In the genomic region with DNA sequence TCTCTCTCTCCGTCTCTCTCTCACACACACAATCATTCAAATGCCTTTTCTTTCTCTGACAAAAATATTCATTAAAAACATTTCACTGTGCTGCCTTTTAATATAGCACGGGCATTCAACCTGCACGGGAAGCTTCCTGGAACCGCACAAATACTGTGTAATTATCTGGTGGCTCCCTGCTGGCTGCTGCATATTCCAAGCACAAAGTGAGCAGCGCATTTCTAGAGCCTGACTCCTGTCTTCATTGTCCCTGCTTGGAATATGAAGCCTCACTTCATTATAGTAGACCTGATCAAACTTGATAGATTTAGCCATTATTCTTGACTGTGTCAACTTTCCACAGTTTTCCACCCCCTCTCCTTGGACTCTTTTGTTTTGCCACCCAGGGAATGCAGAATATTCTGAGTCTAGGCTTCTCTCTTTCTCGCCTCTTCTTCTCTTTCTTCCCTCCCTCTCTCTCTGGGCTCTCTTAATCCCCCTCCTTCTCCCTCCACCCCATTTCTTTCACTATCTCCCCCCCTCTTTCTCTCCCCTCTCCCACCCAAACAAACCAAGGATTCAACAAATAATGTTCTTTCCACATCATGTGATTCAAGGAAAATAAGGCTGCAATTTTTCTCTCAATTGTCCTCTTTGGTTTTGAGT, we compare ENCODE assay signal across 23 cellular contexts.
A peak's percentile ranks its signal among the peaks of the same experiment; 100 is the strongest.
DNase-seq lines count a peak whose midpoint lies in the region; ATAC-seq and TF ChIP-seq lines count a peak whose summit lies in the region.
"Had no signal": no experiment of that assay in that cellular context is flagged by ENCODE, and none has a peak within 500 bp of the region (broad histone marks: within the 10 kb centered on the region; RNA-seq: fewer than 3 reads in every experiment).

No MANE protein-coding gene starts in this region.

- H4K20me1 ChIP-seq in GM23338 (replicated peaks; ENCODE audit: insufficient read depth), result no peaks in the 10 kb centered on the region

- peak; percentile 34 for DNase-seq in GM23338 (ENCODE audit: low spot score)
- DNase-seq in NCI-H187 (lab: John Stamatoyannopoulos, UW), result peak; percentile 14 to 27
- DNase-seq in NCI-H748 treated with DMSO at 0.1 percent for 48 hours (lab: John Stamatoyannopoulos, UW), result peak; percentile 61
- DNase-seq in mesendoderm, result peak; percentile 23
- no peak for DNase-seq in WERI-Rb-1
- no peak for DNase-seq in right cardiac atrium
- DNase-seq: activated CD4-positive, alpha-beta T cell treated with anti-CD3 and anti-CD28 coated beads, Interleukin-2, amount 10 ng/mL, durations not matched to agents 24 days and 14 days; activated naive CD8-positive, alpha-beta T cell treated with anti-CD3 and anti-CD28 coated beads for 36 hours; cerebellar nuclear complex; foreskin keratinocyte; GF-D8; GM23248; Karpas-422; NCI-H1436; NCI-H524 treated with DMSO at 0.1 percent for 48 hours; PC-9; SIG-M5; stimulated activated CD4-positive, alpha-beta T cell treated with anti-CD3 and anti-CD28 coated beads, Interleukin-1b, Interleukin-23, amount 100 ng/mL, for 48 hours; stimulated activated naive CD4-positive, alpha-beta T cell; T-helper 1 cell; thyroid gland had no signal

- H3K9me3 ChIP-seq in WERI-Rb-1 (ENCODE audit: severe bottlenecking), result no peaks in the 10 kb centered on the region
- H3K9me3 ChIP-seq in right cardiac atrium (ENCODE audit: control insufficient read depth, low read length), result no peaks in the 10 kb centered on the region
- H3K9me3 ChIP-seq: thyroid gland had no signal

- H3K27me3 ChIP-seq in GM23338 (ENCODE audit: insufficient read depth), result no peaks in the 10 kb centered on the region
- H3K27me3 ChIP-seq in mesendoderm (ENCODE audit: insufficient read depth, low read length, poor library complexity), result no peaks in the 10 kb centered on the region
- no peaks in the 10 kb centered on the region for H3K27me3 ChIP-seq in WERI-Rb-1 (ENCODE audit: insufficient read depth, low read depth, severe bottlenecking)
- no peaks in the 10 kb centered on the region for H3K27me3 ChIP-seq in right cardiac atrium (ENCODE audit: control insufficient read depth, insufficient read depth)
- H3K27me3 ChIP-seq: foreskin keratinocyte, thyroid gland had no signal

- H3K4ac ChIP-seq in mesendoderm (ENCODE audit: low read depth, low read length), result no peak overlapping the region

- no peak overlapping the region for H3K23ac ChIP-seq in mesendoderm (ENCODE audit: low read length)

- H3K4me2 ChIP-seq in GM23338 (peak overlapping the region; percentile 63), mesendoderm (ENCODE audit: low read length) (no peak overlapping the region)
- H3K4me2 ChIP-seq: PC-9 had no signal

- H3K9me2 ChIP-seq in GM23338 (ENCODE audit: insufficient read depth), result no peaks in the 10 kb centered on the region

- no peak overlapping the region for H3K9ac ChIP-seq in mesendoderm (ENCODE audit: low read length)
- H3K9ac ChIP-seq: GM23248 had no signal

- H2AK5ac ChIP-seq in mesendoderm (ENCODE audit: low read length), result no peak overlapping the region

- peak overlapping the region; percentile 79 for H3K27ac Mint-ChIP-seq in GM23338
- H3K27ac Mint-ChIP-seq: activated CD4-positive, alpha-beta T cell treated with anti-CD3 and anti-CD28 coated beads, Interleukin-2, amount 10 ng/mL, durations not matched to agents 24 days and 14 days; activated naive CD8-positive, alpha-beta T cell treated with anti-CD3 and anti-CD28 coated beads for 36 hours had no signal

- no peak overlapping the region for H2BK120ac ChIP-seq in mesendoderm (ENCODE audit: low read depth, low read length)

- H3K9me3 Mint-ChIP-seq in GM23338, result no peaks in the 10 kb centered on the region
- H3K9me3 Mint-ChIP-seq: activated CD4-positive, alpha-beta T cell treated with anti-CD3 and anti-CD28 coated beads, Interleukin-2, amount 10 ng/mL, durations not matched to agents 24 days and 14 days; activated naive CD8-positive, alpha-beta T cell treated with anti-CD3 and anti-CD28 coated beads for 36 hours had no signal

- ATAC-seq in GM23338 (peak; percentile 78), GM21360 (IDR thresholded peaks at IDR 0.05; ENCODE audit: unreplicated experiment) (no peak), HG03439 (IDR thresholded peaks at IDR 0.05; ENCODE audit: unreplicated experiment) (no peak), right cardiac atrium (no peak)
- ATAC-seq: foreskin keratinocyte had no signal

- H3K18ac ChIP-seq in mesendoderm (ENCODE audit: low read length), result no peak overlapping the region

- H3K79me1 ChIP-seq in mesendoderm (ENCODE audit: low read length), result no peaks in the 10 kb centered on the region

- peaks cover 45% of the 10 kb centered on the region for H3K4me1 Mint-ChIP-seq in GM23338
- H3K4me1 Mint-ChIP-seq: activated CD4-positive, alpha-beta T cell treated with anti-CD3 and anti-CD28 coated beads, Interleukin-2, amount 10 ng/mL, durations not matched to agents 24 days and 14 days; activated naive CD8-positive, alpha-beta T cell treated with anti-CD3 and anti-CD28 coated beads for 36 hours had no signal

- H4K5ac ChIP-seq in mesendoderm (ENCODE audit: low read length), result no peak overlapping the region

- no peak overlapping the region for H2BK5ac ChIP-seq in mesendoderm (ENCODE audit: low read length)

- no peak for TF ChIP-seq CTCF in GM23338 (conservative IDR thresholded peaks at IDR 0.05; ENCODE audit: low read depth in 2 of 2)
- TF ChIP-seq CTCF in WERI-Rb-1 (IDR thresholded peaks at IDR 0.05; ENCODE audit: low read depth, low read length), result no peak

- intact Hi-C loops in right cardiac atrium (cut with DNase I), result no loop called here

- no peak overlapping the region for H3K56ac ChIP-seq in mesendoderm (ENCODE audit: low read length)

- H2BK15ac ChIP-seq in mesendoderm (replicated peaks; ENCODE audit: low read depth), result no peak overlapping the region

- H3K36me3 Mint-ChIP-seq in GM23338 (ENCODE audit: low read depth), result no peaks in the 10 kb centered on the region
- H3K36me3 Mint-ChIP-seq: activated naive CD8-positive, alpha-beta T cell treated with anti-CD3 and anti-CD28 coated beads for 36 hours had no signal

- H2AFZ ChIP-seq in GM23338, result no peak overlapping the region
- H2AFZ ChIP-seq: GM23248, PC-9 had no signal

- H3K79me2 ChIP-seq in GM23338 (replicated peaks; ENCODE audit: insufficient read depth) (no peaks in the 10 kb centered on the region), mesendoderm (ENCODE audit: control insufficient read depth, insufficient read depth, low read length) (no peaks in the 10 kb centered on the region)

- no peak overlapping the region for H3K27ac ChIP-seq in GM23338 (ENCODE audit: low read depth)
- H3K27ac ChIP-seq in mesendoderm (ENCODE audit: low read depth, low read length), result no peak overlapping the region
- H3K27ac ChIP-seq in WERI-Rb-1, result no peak overlapping the region
- no peak overlapping the region for H3K27ac ChIP-seq in right cardiac atrium (ENCODE audit: low read length)
- H3K27ac ChIP-seq: foreskin keratinocyte, GM23248, PC-9, thyroid gland had no signal

- H3K36me3 ChIP-seq in GM23338 (ENCODE audit: insufficient read depth) (no peaks in the 10 kb centered on the region), mesendoderm (ENCODE audit: control insufficient read depth, insufficient read depth, low read length) (no peaks in the 10 kb centered on the region), WERI-Rb-1 (no peaks in the 10 kb centered on the region)
- H3K36me3 ChIP-seq: thyroid gland had no signal

- no peak overlapping the region for H4K8ac ChIP-seq in mesendoderm (ENCODE audit: low read depth, low read length)

- peak overlapping the region; percentile 52 for H3K4me3 Mint-ChIP-seq in GM23338
- H3K4me3 Mint-ChIP-seq: activated CD4-positive, alpha-beta T cell treated with anti-CD3 and anti-CD28 coated beads, Interleukin-2, amount 10 ng/mL, durations not matched to agents 24 days and 14 days; activated naive CD8-positive, alpha-beta T cell treated with anti-CD3 and anti-CD28 coated beads for 36 hours had no signal

- no peaks in the 10 kb centered on the region for H3F3A ChIP-seq in GM23338 (replicated peaks; ENCODE audit: low read depth)

- H3K4me1 ChIP-seq in GM23338 (ENCODE audit: insufficient read depth) (peaks cover 31% of the 10 kb centered on the region), mesendoderm (ENCODE audit: control insufficient read depth, low read depth, low read length) (peaks cover 3% of the 10 kb centered on the region), right cardiac atrium (ENCODE audit: control insufficient read depth, insufficient read depth, low read length) (no peaks in the 10 kb centered on the region)
- H3K4me1 ChIP-seq: foreskin keratinocyte, thyroid gland had no signal

- WGBS in mesendoderm (ENCODE audit: extremely low coverage, insufficient coverage, low lambda C conversion rate), result 100% methylated on average over 1 of the region's 6 CpGs
- 57% methylated on average over 6 of the region's 6 CpGs for WGBS in right cardiac atrium

- peak overlapping the region; percentile 15; the same call in 1 of the 2 replicates for H3K4me3 ChIP-seq in GM23338
- no peak overlapping the region for H3K4me3 ChIP-seq in mesendoderm (ENCODE audit: low read length)
- no peak overlapping the region for H3K4me3 ChIP-seq in WERI-Rb-1 (ENCODE audit: low read depth, low read length)
- H3K4me3 ChIP-seq in right cardiac atrium (ENCODE audit: low read length), result no peak overlapping the region
- H3K4me3 ChIP-seq: GM23248, PC-9, thyroid gland had no signal

- peaks cover 2% of the 10 kb centered on the region for H3K27me3 Mint-ChIP-seq in GM23338 (ENCODE audit: insufficient read depth, low read depth, poor library complexity)
- H3K27me3 Mint-ChIP-seq: activated CD4-positive, alpha-beta T cell treated with anti-CD3 and anti-CD28 coated beads, Interleukin-2, amount 10 ng/mL, durations not matched to agents 24 days and 14 days; activated naive CD8-positive, alpha-beta T cell treated with anti-CD3 and anti-CD28 coated beads for 36 hours had no signal

TF ChIP-seq in GM23338, 12 proteins besides CTCF, POLR2A, EP300 and RAD21:
- TF ChIP-seq EZH2phosphoT487 (IDR thresholded peaks at IDR 0.05; ENCODE audit: unreplicated experiment) (no peak), STAT1 (IDR thresholded peaks at IDR 0.05; ENCODE audit: unreplicated experiment) (no peak)
- TF ChIP-seq, protein P1, sequence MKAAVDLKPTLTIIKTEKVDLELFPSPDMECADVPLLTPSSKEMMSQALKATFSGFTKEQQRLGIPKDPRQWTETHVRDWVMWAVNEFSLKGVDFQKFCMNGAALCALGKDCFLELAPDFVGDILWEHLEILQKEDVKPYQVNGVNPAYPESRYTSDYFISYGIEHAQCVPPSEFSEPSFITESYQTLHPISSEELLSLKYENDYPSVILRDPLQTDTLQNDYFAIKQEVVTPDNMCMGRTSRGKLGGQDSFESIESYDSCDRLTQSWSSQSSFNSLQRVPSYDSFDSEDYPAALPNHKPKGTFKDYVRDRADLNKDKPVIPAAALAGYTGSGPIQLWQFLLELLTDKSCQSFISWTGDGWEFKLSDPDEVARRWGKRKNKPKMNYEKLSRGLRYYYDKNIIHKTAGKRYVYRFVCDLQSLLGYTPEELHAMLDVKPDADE (IDR thresholded peaks at IDR 0.05), result no peak
TF ChIP-seq in GM23338: peak in this region for 0.

Comparison
In these comparisons a context has a peak if more than half of its experiments do, and no peak if none do; other contexts are left out.
1. DNase-seq: peak in GM23338 (single experiment), NCI-H187 (2 of 2), NCI-H748 treated with DMSO at 0.1 percent for 48 hours (single experiment) and mesendoderm (single experiment); none in WERI-Rb-1 (single experiment) and right cardiac atrium (0 of 3).